Comparison of ENCODE assay signal across 8 cellular contexts in genomic region chr4:108118505-108118904, GRCh38. TPM values are rescaled to one million over a fixed set of nuclear protein-coding genes. Genes with fewer than 3 reads are reported as not detected.
A peak's percentile ranks its signal among the peaks of the same experiment; 100 is the strongest.
DNase-seq lines count a peak whose midpoint lies in the region; ATAC-seq lines count a peak whose summit lies in the region.

No MANE protein-coding gene starts in this region.

- H3K27ac ChIP-seq in CD4-positive, alpha-beta memory T cell (ENCODE audit: low read depth, low read length): peak overlapping the region; percentile 47

- H3K4me1 ChIP-seq in CD4-positive, alpha-beta memory T cell (ENCODE audit: insufficient read depth, low read length): peaks cover 100% of the 10 kb centered on the region

- H3K36me3 Mint-ChIP-seq in CD4-positive, alpha-beta memory T cell: peaks cover 7 to 30% of the 10 kb centered on the region in 2 donors

- no peaks in the 10 kb centered on the region for H3K27me3 Mint-ChIP-seq in CD4-positive, alpha-beta memory T cell

- no peaks in the 10 kb centered on the region for H3K9me3 ChIP-seq in CD4-positive, alpha-beta memory T cell (ENCODE audit: control insufficient read depth in 1 of 2, low read length in 2 of 2)
- H3K9me3 ChIP-seq in MG63: no peaks in the 10 kb centered on the region

- POLR2A ChIA-PET in CD4-positive, alpha-beta memory T cell (lab: Charles Lee; ENCODE audit: partially characterized antibody): interaction anchor here (0.7 to 23.2 kb wide), 10 partner anchors 8 to 117 kb away, joined by 3 to 460 read pairs (median 6); partner anchors contain the start of gene LEF1

- H3K36me3 ChIP-seq in CD4-positive, alpha-beta memory T cell (ENCODE audit: insufficient read depth, low read length): no peaks in the 10 kb centered on the region
- H3K36me3 ChIP-seq in MG63: no peaks in the 10 kb centered on the region

- ATAC-seq in GM19035 (IDR thresholded peaks at IDR 0.05; ENCODE audit: unreplicated experiment): peak; percentile 92
- peak; percentile 93 for ATAC-seq in HG03066 (IDR thresholded peaks at IDR 0.05; ENCODE audit: low read depth, unreplicated experiment)

- intact Hi-C loops in CD4-positive, alpha-beta memory T cell (cut with micrococcal nuclease): loop anchor here (2.0 to 5.0 kb wide), 2 partner anchors 20 to 36 kb away; no protein-coding TSS in a partner anchor

- H3K4me3 Mint-ChIP-seq in CD4-positive, alpha-beta memory T cell: peak overlapping the region in 7 of 8 donors; percentile 11 to 79 (median 75)

- H3K4me1 Mint-ChIP-seq in CD4-positive, alpha-beta memory T cell: peaks cover 77 to 93% (median 87%) of the 10 kb centered on the region in 4 donors

- peak overlapping the region; percentile 61 to 94 (median 87) for H3K27ac Mint-ChIP-seq in CD4-positive, alpha-beta memory T cell

- peaks cover 0 to 3% (median 0%) of the 10 kb centered on the region in 8 donors for H3K9me3 Mint-ChIP-seq in CD4-positive, alpha-beta memory T cell

- CTCF ChIA-PET in CD4-positive, alpha-beta memory T cell (lab: Charles Lee; ENCODE audit: partially characterized antibody): interaction anchor here (0.7 to 13.1 kb wide), 6 partner anchors 10 to 454 kb away, joined by 3 to 64 read pairs (median 3); no protein-coding TSS in a partner anchor

- DNase-seq in CD4-positive, alpha-beta memory T cell: peak in 3 of 5 donors; percentile 23 to 83 (median 48)
- DNase-seq in NCI-H748 (lab: John Stamatoyannopoulos, UW; ENCODE audit: unreplicated experiment): peak; percentile 86
- peak; percentile 80 for DNase-seq in islet precursor cell
- DNase-seq in stimulated activated CD4-positive, alpha-beta T cell treated with anti-CD3 and anti-CD28 coated beads, Interleukin-1b, Interleukin-23, amount 100 ng/mL, for 48 hours: no peak
- DNase-seq in superior temporal gyrus (ENCODE audit: extremely low spot score): no peak
- DNase-seq in MG63: no peak

- H3K4me3 ChIP-seq in CD4-positive, alpha-beta memory T cell (ENCODE audit: low read length in 2 of 2): no peak overlapping the region
- no peak overlapping the region for H3K4me3 ChIP-seq in MG63

- H3K27me3 ChIP-seq in CD4-positive, alpha-beta memory T cell (ENCODE audit: insufficient read depth, low read length): no peaks in the 10 kb centered on the region
- H3K27me3 ChIP-seq in MG63: no peaks in the 10 kb centered on the region

RNA-seq across cellular contexts. Expression of gene LEF1, which starts 50.2 kb away (rescaled TPM):
- 100 to 1,000 TPM; 363 to 382 TPM for total RNA-seq in CD4-positive, alpha-beta memory T cell
- 100 to 1,000 TPM; 307 to 399 TPM for polyA plus RNA-seq in CD4-positive, alpha-beta memory T cell
- total RNA-seq in MG63 (2014; rRNA removed; shearing (Covaris generic); ENCODE audit: low replicate concordance): not detected in 2 replicates

Comparison
In these comparisons a context has a peak if more than half of its experiments do, and no peak if none do; other contexts are left out.
1. DNase-seq: peak in CD4-positive, alpha-beta memory T cell (3 of 5), NCI-H748 (single experiment) and islet precursor cell (single experiment); none in stimulated activated CD4-positive, alpha-beta T cell treated with anti-CD3 and anti-CD28 coated beads, Interleukin-1b, Interleukin-23, amount 100 ng/mL, for 48 hours (single experiment), superior temporal gyrus (single experiment) and MG63 (single experiment).
2. RNA of gene LEF1, which starts 50.2 kb away (total RNA-seq): 363 to 382 TPM in CD4-positive, alpha-beta memory T cell; not detected in MG63; every median in the first group is over 100 times any median in the second.